8 cellular contexts compared by ENCODE assay signal in the genomic region with DNA sequence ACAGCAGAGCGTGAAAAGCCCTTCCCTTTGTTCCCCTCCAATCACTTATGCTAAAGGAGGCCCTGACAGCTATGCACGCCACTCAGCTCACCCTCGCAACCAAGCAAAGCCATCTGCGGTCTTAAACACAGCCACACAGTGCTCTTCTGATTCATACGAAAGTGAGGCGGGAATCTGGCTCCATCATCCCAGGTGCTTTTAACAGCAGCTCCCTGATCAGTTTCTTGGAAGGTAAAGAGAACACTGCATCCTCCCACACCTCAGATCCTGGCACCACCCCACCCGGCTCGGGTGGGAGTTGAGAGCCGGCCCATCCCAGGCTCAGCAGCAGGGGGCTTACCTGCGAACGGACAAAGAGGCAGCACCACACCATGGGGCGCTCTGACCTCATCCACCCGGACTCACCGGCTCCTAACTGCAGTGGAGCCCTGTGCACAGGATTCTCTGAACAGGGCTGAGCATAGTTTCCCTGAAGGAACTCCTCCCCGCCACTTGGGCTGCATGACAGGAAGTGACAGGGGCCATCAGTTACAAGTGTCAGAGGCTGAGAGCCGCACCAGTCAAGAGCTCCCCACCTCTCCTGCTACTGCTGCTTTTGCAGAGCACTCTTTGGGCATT.
A peak's percentile ranks its signal among the peaks of the same experiment; 100 is the strongest.
DNase-seq lines count a peak whose midpoint lies in the region; ATAC-seq and TF ChIP-seq lines count a peak whose summit lies in the region.

No MANE protein-coding gene starts in this region.

- 80% methylated on average over 16 of the region's 16 CpGs for WGBS in prostate gland

- H3K79me2 ChIP-seq in GM23338 (replicated peaks; ENCODE audit: insufficient read depth): no peaks in the 10 kb centered on the region

- H4K20me1 ChIP-seq in GM23338 (replicated peaks; ENCODE audit: insufficient read depth): no peaks in the 10 kb centered on the region

- no peaks in the 10 kb centered on the region for H3K9me3 ChIP-seq in left lung
- H3K9me3 ChIP-seq in prostate gland: no peaks in the 10 kb centered on the region

- peak overlapping the region; percentile 56; the same call in 1 of the 2 replicates for H2AFZ ChIP-seq in GM23338

- peak; percentile 39 for DNase-seq in GM23338 (ENCODE audit: low spot score)
- DNase-seq in NCI-H187 treated with DMSO at 0.1 percent for 48 hours (lab: John Stamatoyannopoulos, UW): peak; percentile 63
- peak; percentile 38 for DNase-seq in activated T-cell treated with anti-CD3 and anti-CD28 coated beads for 4 hours
- peak in 1 of 2 donors; percentile 47 for DNase-seq in left lung
- peak; percentile 45 to 80 for DNase-seq in stimulated activated effector memory CD8-positive, alpha-beta T cell treated with anti-CD3 and anti-CD28 coated beads, Interleukin-12 subunit alpha, Interleukin-12 subunit beta, amount 100 ng/mL, for 72 hours (ENCODE audit: low spot score in 2 of 2)
- DNase-seq in glutamatergic neuron: no peak
- no peak for DNase-seq in prostate gland (ENCODE audit: low spot score)

- peak; percentile 89 for ATAC-seq in GM23338
- ATAC-seq in left lung: peak; percentile 79
- peak; percentile 91 for ATAC-seq in stimulated activated effector memory CD8-positive, alpha-beta T cell treated with anti-CD3 and anti-CD28 coated beads, Interleukin-12 subunit alpha, Interleukin-12 subunit beta, amount 100 ng/mL, for 72 hours

- peaks cover 6% of the 10 kb centered on the region for H3K27me3 Mint-ChIP-seq in GM23338 (ENCODE audit: insufficient read depth, low read depth, poor library complexity)
- no peaks in the 10 kb centered on the region for H3K27me3 Mint-ChIP-seq in glutamatergic neuron (ENCODE audit: unreplicated experiment)

- H3K36me3 Mint-ChIP-seq in GM23338 (ENCODE audit: low read depth) (no peaks in the 10 kb centered on the region), glutamatergic neuron (ENCODE audit: unreplicated experiment) (no peaks in the 10 kb centered on the region)
- H3K36me3 Mint-ChIP-seq in stimulated activated effector memory CD8-positive, alpha-beta T cell treated with anti-CD3 and anti-CD28 coated beads, Interleukin-12 subunit alpha, Interleukin-12 subunit beta, amount 100 ng/mL, for 72 hours: no peaks in the 10 kb centered on the region

- H3K4me1 ChIP-seq in GM23338 (ENCODE audit: insufficient read depth) (peaks cover 28% of the 10 kb centered on the region), left lung (peaks cover 0 to 45% of the 10 kb centered on the region in 2 donors), prostate gland (replicated peaks) (no peaks in the 10 kb centered on the region)

- no peaks in the 10 kb centered on the region for H3F3A ChIP-seq in GM23338 (replicated peaks; ENCODE audit: low read depth)

- no peaks in the 10 kb centered on the region for H3K9me2 ChIP-seq in GM23338 (ENCODE audit: insufficient read depth)

- H3K4me3 ChIP-seq in GM08714 (ENCODE audit: low read length): peak overlapping the region; percentile 43; the same call in 1 of the 2 replicates
- no peak overlapping the region for H3K4me3 ChIP-seq in GM23338
- H3K4me3 ChIP-seq in left lung: peak overlapping the region; percentile 6 to 39
- peak overlapping the region in 1 of 2 donors; percentile 3 for H3K4me3 ChIP-seq in prostate gland

- H3K4me1 Mint-ChIP-seq in GM23338: peaks cover 30% of the 10 kb centered on the region
- H3K4me1 Mint-ChIP-seq in stimulated activated effector memory CD8-positive, alpha-beta T cell treated with anti-CD3 and anti-CD28 coated beads, Interleukin-12 subunit alpha, Interleukin-12 subunit beta, amount 100 ng/mL, for 72 hours: peaks cover 76% of the 10 kb centered on the region
- H3K4me1 Mint-ChIP-seq in glutamatergic neuron (ENCODE audit: low read depth, unreplicated experiment): no peaks in the 10 kb centered on the region

- no peak for TF ChIP-seq POLR2A in prostate gland (IDR thresholded peaks at IDR 0.05)

- no peak overlapping the region for H3K27ac Mint-ChIP-seq in GM23338
- peak overlapping the region; percentile 84 for H3K27ac Mint-ChIP-seq in stimulated activated effector memory CD8-positive, alpha-beta T cell treated with anti-CD3 and anti-CD28 coated beads, Interleukin-12 subunit alpha, Interleukin-12 subunit beta, amount 100 ng/mL, for 72 hours
- no peak overlapping the region for H3K27ac Mint-ChIP-seq in glutamatergic neuron (ENCODE audit: unreplicated experiment)

- no peak for TF ChIP-seq CTCF in GM23338 (conservative IDR thresholded peaks at IDR 0.05; ENCODE audit: low read depth in 2 of 2)
- no peak for TF ChIP-seq CTCF in left lung (IDR thresholded peaks at IDR 0.05)
- no peak for TF ChIP-seq CTCF in glutamatergic neuron (IDR thresholded peaks at IDR 0.05; ENCODE audit: partially characterized antibody, unreplicated experiment)
- TF ChIP-seq CTCF in prostate gland (IDR thresholded peaks at IDR 0.05): no peak

- intact Hi-C loops in left lung (cut with DNase I) (no loop called here), prostate gland (cut with DNase I) (loop anchor here (5.0 kb wide), 1 partner anchor 114 kb away; a partner anchor contains a TSS)

- H3K36me3 ChIP-seq in GM23338 (ENCODE audit: insufficient read depth): no peaks in the 10 kb centered on the region; the same call in 1 of the 2 replicates
- no peaks in the 10 kb centered on the region for H3K36me3 ChIP-seq in left lung
- H3K36me3 ChIP-seq in prostate gland: no peaks in the 10 kb centered on the region

- H3K9me3 Mint-ChIP-seq in GM23338: no peaks in the 10 kb centered on the region
- no peaks in the 10 kb centered on the region for H3K9me3 Mint-ChIP-seq in stimulated activated effector memory CD8-positive, alpha-beta T cell treated with anti-CD3 and anti-CD28 coated beads, Interleukin-12 subunit alpha, Interleukin-12 subunit beta, amount 100 ng/mL, for 72 hours
- H3K9me3 Mint-ChIP-seq in glutamatergic neuron (ENCODE audit: unreplicated experiment): no peaks in the 10 kb centered on the region

- H3K27ac ChIP-seq in GM23338 (ENCODE audit: low read depth) (no peak overlapping the region), left lung (peak overlapping the region; percentile 33 to 79), prostate gland (no peak overlapping the region)

- no peaks in the 10 kb centered on the region for H3K27me3 ChIP-seq in GM23338 (ENCODE audit: insufficient read depth)
- H3K27me3 ChIP-seq in left lung: no peaks in the 10 kb centered on the region
- no peaks in the 10 kb centered on the region for H3K27me3 ChIP-seq in prostate gland (replicated peaks; ENCODE audit: insufficient read depth)

- peak overlapping the region; percentile 55; the same call in 1 of the 2 replicates for H3K4me2 ChIP-seq in GM23338

- H3K4me3 Mint-ChIP-seq in GM23338 (no peak overlapping the region), glutamatergic neuron (ENCODE audit: unreplicated experiment) (no peak overlapping the region)
- peak overlapping the region; percentile 80 for H3K4me3 Mint-ChIP-seq in stimulated activated effector memory CD8-positive, alpha-beta T cell treated with anti-CD3 and anti-CD28 coated beads, Interleukin-12 subunit alpha, Interleukin-12 subunit beta, amount 100 ng/mL, for 72 hours

TF ChIP-seq in GM23338, 12 proteins besides CTCF, POLR2A, EP300 and RAD21:
- no peak for TF ChIP-seq EZH2 (IDR thresholded peaks at IDR 0.05; ENCODE audit: low read depth, unreplicated experiment)
- TF ChIP-seq ZNF114 (CRISPR knock-in tag; IDR thresholded peaks at IDR 0.05): no peak
- no peak for TF ChIP-seq EZH2phosphoT487 (IDR thresholded peaks at IDR 0.05; ENCODE audit: unreplicated experiment)
- TF ChIP-seq, protein P1, sequence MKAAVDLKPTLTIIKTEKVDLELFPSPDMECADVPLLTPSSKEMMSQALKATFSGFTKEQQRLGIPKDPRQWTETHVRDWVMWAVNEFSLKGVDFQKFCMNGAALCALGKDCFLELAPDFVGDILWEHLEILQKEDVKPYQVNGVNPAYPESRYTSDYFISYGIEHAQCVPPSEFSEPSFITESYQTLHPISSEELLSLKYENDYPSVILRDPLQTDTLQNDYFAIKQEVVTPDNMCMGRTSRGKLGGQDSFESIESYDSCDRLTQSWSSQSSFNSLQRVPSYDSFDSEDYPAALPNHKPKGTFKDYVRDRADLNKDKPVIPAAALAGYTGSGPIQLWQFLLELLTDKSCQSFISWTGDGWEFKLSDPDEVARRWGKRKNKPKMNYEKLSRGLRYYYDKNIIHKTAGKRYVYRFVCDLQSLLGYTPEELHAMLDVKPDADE (IDR thresholded peaks at IDR 0.05): no peak
- TF ChIP-seq POLR2AphosphoS5 (IDR thresholded peaks at IDR 0.05; ENCODE audit: low read depth): no peak
- TF ChIP-seq JUNB (IDR thresholded peaks at IDR 0.05; ENCODE audit: unreplicated experiment): no peak
- no peak for TF ChIP-seq ZNF331 (CRISPR knock-in tag; IDR thresholded peaks at IDR 0.05; ENCODE audit: low read depth)

Comparison
In these comparisons a context has a peak if more than half of its experiments do, and no peak if none do; other contexts are left out.
1. DNase-seq: peak in GM23338 (single experiment), NCI-H187 treated with DMSO at 0.1 percent for 48 hours (single experiment), activated T-cell treated with anti-CD3 and anti-CD28 coated beads for 4 hours (single experiment) and stimulated activated effector memory CD8-positive, alpha-beta T cell treated with anti-CD3 and anti-CD28 coated beads, Interleukin-12 subunit alpha, Interleukin-12 subunit beta, amount 100 ng/mL, for 72 hours (2 of 2); none in glutamatergic neuron (single experiment) and prostate gland (single experiment).
2. H3K27ac ChIP-seq: peak in left lung (2 of 2); none in GM23338 (single experiment) and prostate gland (0 of 2).
3. Peak in every context shown above with its lines, with median percentiles within 50 percentile points of each other: ATAC-seq.